Comparison of ENCODE assay signal across 1 cellular context in genomic region chr1:68173283-68174172, GRCh38.
TF ChIP-seq lines count a peak whose summit lies in the region.

No MANE protein-coding gene starts in this region.

TF ChIP-seq in GM23338, 12 proteins besides CTCF, POLR2A, EP300 and RAD21 (continued from another document):
- no peak for TF ChIP-seq REST (IDR thresholded peaks at IDR 0.05; ENCODE audit: unreplicated experiment)
- no peak for TF ChIP-seq ETS1 (IDR thresholded peaks at IDR 0.05)
- TF ChIP-seq EZH2phosphoT487 (IDR thresholded peaks at IDR 0.05; ENCODE audit: unreplicated experiment): no peak
- no peak for TF ChIP-seq ZNF331 (CRISPR knock-in tag; IDR thresholded peaks at IDR 0.05; ENCODE audit: low read depth)
- no peak for TF ChIP-seq JUNB (IDR thresholded peaks at IDR 0.05; ENCODE audit: unreplicated experiment)
- no peak for TF ChIP-seq EZH2 (IDR thresholded peaks at IDR 0.05; ENCODE audit: low read depth, unreplicated experiment)
- no peak for TF ChIP-seq NANOG (IDR thresholded peaks at IDR 0.05; ENCODE audit: borderline replicate concordance)
- no peak for TF ChIP-seq ZNF114 (CRISPR knock-in tag; IDR thresholded peaks at IDR 0.05)
